8 cellular contexts compared by ENCODE assay signal in genomic region chr6:41545703-41546474, GRCh38. TPM values are rescaled to one million over a fixed set of nuclear protein-coding genes. Genes with fewer than 3 reads are reported as not detected.
DNase-seq lines count a peak whose midpoint lies in the region; ATAC-seq, FAIRE-seq and TF ChIP-seq lines count a peak whose summit lies in the region.

Gene FOXP4 (plus strand): TSS chr6:41546381. CDS start chr6:41565761, 19,380 bp downstream.

- peak within 1 kb of the TSS; percentile 77 for H3K4me3 Mint-ChIP-seq in activated CD8-positive, alpha-beta memory T cell treated with anti-CD3 and anti-CD28 coated beads, Interleukin-2, amount 10 ng/mL, durations not matched to agents 7 days and 5 days
- H3K4me3 Mint-ChIP-seq in endodermal cell (peak within 1 kb of the TSS; percentile 93), mesothelial cell of epicardium (peak within 1 kb of the TSS; percentile 96)

- peaks cover 19% of the 10 kb centered on the region for H3K4me1 ChIP-seq in endodermal cell (ENCODE audit: control insufficient read depth, insufficient read depth, low read length)

- no peaks in the 10 kb centered on the region for H3K9me3 Mint-ChIP-seq in activated CD8-positive, alpha-beta memory T cell treated with anti-CD3 and anti-CD28 coated beads, Interleukin-2, amount 10 ng/mL, durations not matched to agents 7 days and 5 days (ENCODE audit: low read depth)
- H3K9me3 Mint-ChIP-seq in endodermal cell (no peaks in the 10 kb centered on the region), mesothelial cell of epicardium (no peaks in the 10 kb centered on the region)

- TF ChIP-seq CTCF in endodermal cell (conservative IDR thresholded peaks at IDR 0.05) (no peak), mesothelial cell of epicardium (IDR thresholded peaks at IDR 0.05; ENCODE audit: unreplicated experiment) (no peak)

- peaks cover 26% of the 10 kb centered on the region for H3K27me3 ChIP-seq in endodermal cell (ENCODE audit: control insufficient read depth, insufficient read depth, low read length, poor library complexity, severe bottlenecking)

- CTCF ChIA-PET in activated CD8-positive, alpha-beta memory T cell treated with anti-CD3 and anti-CD28 coated beads, Interleukin-2, amount 10 ng/mL, durations not matched to agents 7 days and 5 days (lab: Charles Lee): interaction anchor here (1.7 kb wide), 1 partner anchor 120 kb away, joined by 4 read pairs; no protein-coding TSS in a partner anchor

- WGBS in endodermal cell (ENCODE audit: insufficient coverage in 1 of 2, insufficient read length in 1 of 2), 2 experiments: 0% methylated on average over 17 to 58 of the region's 61 CpGs

- peak; percentile 69 for FAIRE-seq in HTR-8/SVneo (lab: Jason Lieb, UNC)

- H3K9ac ChIP-seq in endodermal cell (ENCODE audit: extremely low read depth, low read length, poor library complexity, severe bottlenecking): peak within 1 kb of the TSS; percentile 63

- H3K9me3 ChIP-seq in endodermal cell (ENCODE audit: control insufficient read depth, low read length): no peaks in the 10 kb centered on the region

- peaks cover 65% of the 10 kb centered on the region for H3K27me3 Mint-ChIP-seq in activated CD8-positive, alpha-beta memory T cell treated with anti-CD3 and anti-CD28 coated beads, Interleukin-2, amount 10 ng/mL, durations not matched to agents 7 days and 5 days
- H3K27me3 Mint-ChIP-seq in endodermal cell (ENCODE audit: insufficient read depth) (peaks cover 74% of the 10 kb centered on the region), mesothelial cell of epicardium (ENCODE audit: low read depth) (no peaks in the 10 kb centered on the region)

- H3K27ac ChIP-seq in endodermal cell (ENCODE audit: low read depth, low read length): no peak within 1 kb of the TSS

- DNase-seq in COR-L47 (lab: John Stamatoyannopoulos, UW): peak; percentile 91
- DNase-seq in HTR-8/SVneo (ENCODE audit: insufficient read length, low spot score): peak; percentile 90
- DNase-seq in NOMO-1 treated with dmso at 0.1 percent for 144 hours (lab: John Stamatoyannopoulos, UW; ENCODE audit: unreplicated experiment): peak; percentile 94
- DNase-seq in activated CD8-positive, alpha-beta memory T cell treated with anti-CD3 and anti-CD28 coated beads, Interleukin-2, amount 10 ng/mL, durations not matched to agents 7 days and 5 days: peak; percentile 91
- peak; percentile 96 for DNase-seq in endodermal cell
- peak; percentile 84 to 87 for DNase-seq in mesothelial cell of epicardium (ENCODE audit: low spot score in 2 of 2, unreplicated experiment in 2 of 2)
- peak; percentile 64 to 80 for DNase-seq in stimulated activated CD8-positive, alpha-beta memory T cell treated with anti-CD3 and anti-CD28 coated beads, Interleukin-15, amount 100 ng/mL, for 4 hours (ENCODE audit: low read depth in 2 of 2)

- H3K36me3 Mint-ChIP-seq in activated CD8-positive, alpha-beta memory T cell treated with anti-CD3 and anti-CD28 coated beads, Interleukin-2, amount 10 ng/mL, durations not matched to agents 7 days and 5 days: no peaks in the 10 kb centered on the region
- H3K36me3 Mint-ChIP-seq in endodermal cell (ENCODE audit: low read depth): peaks cover 6% of the 10 kb centered on the region
- H3K36me3 Mint-ChIP-seq in mesothelial cell of epicardium: no peaks in the 10 kb centered on the region

- ATAC-seq in GM21367 (IDR thresholded peaks at IDR 0.05; ENCODE audit: unreplicated experiment): peak; percentile 46
- peak; percentile 87 for ATAC-seq in activated CD8-positive, alpha-beta memory T cell treated with anti-CD3 and anti-CD28 coated beads, Interleukin-2, amount 10 ng/mL, durations not matched to agents 7 days and 5 days

- H3K4me1 Mint-ChIP-seq in activated CD8-positive, alpha-beta memory T cell treated with anti-CD3 and anti-CD28 coated beads, Interleukin-2, amount 10 ng/mL, durations not matched to agents 7 days and 5 days: peaks cover 20% of the 10 kb centered on the region
- H3K4me1 Mint-ChIP-seq in endodermal cell (peaks cover 36% of the 10 kb centered on the region), mesothelial cell of epicardium (peaks cover 45% of the 10 kb centered on the region)

- H3K36me3 ChIP-seq in endodermal cell (ENCODE audit: control insufficient read depth, insufficient read depth, low read length): peaks cover 12% of the 10 kb centered on the region

- peak within 1 kb of the TSS; percentile 26 for H3K27ac Mint-ChIP-seq in activated CD8-positive, alpha-beta memory T cell treated with anti-CD3 and anti-CD28 coated beads, Interleukin-2, amount 10 ng/mL, durations not matched to agents 7 days and 5 days
- H3K27ac Mint-ChIP-seq in endodermal cell (peak within 1 kb of the TSS; percentile 31), mesothelial cell of epicardium (peak within 1 kb of the TSS; percentile 92)

- H3K4me3 ChIP-seq in endodermal cell (ENCODE audit: low read length): peak within 1 kb of the TSS; percentile 94

RNA-seq across cellular contexts. Expression of gene FOXP4, which starts in this region (rescaled TPM):
- 1 to 10 TPM; 6.5 to 7.7 TPM for total RNA-seq in activated CD8-positive, alpha-beta memory T cell treated with anti-CD3 and anti-CD28 coated beads, Interleukin-2, amount 10 ng/mL, durations not matched to agents 7 days and 5 days
- total RNA-seq in endodermal cell: 10 to 100 TPM; 44.4 to 47.7 TPM
- 54.1 TPM for polyA plus RNA-seq in endodermal cell (2013, experiment 1 of 2)
- polyA plus RNA-seq in endodermal cell (2013, experiment 2 of 2): 47.0 TPM
- 85.1 to 91.0 TPM (median 87.9 TPM) in 3 replicates for total RNA-seq in mesothelial cell of epicardium

Comparison
In these comparisons a context has a peak if more than half of its experiments do, and no peak if none do; other contexts are left out.
1. H3K27ac Mint-ChIP-seq: peak in every context shown above with its lines; median percentile 92 in mesothelial cell of epicardium; 31 in endodermal cell; 26 in activated CD8-positive, alpha-beta memory T cell treated with anti-CD3 and anti-CD28 coated beads, Interleukin-2, amount 10 ng/mL, durations not matched to agents 7 days and 5 days.